Comparison of ENCODE assay signal across 28 cellular contexts in the genomic region with DNA sequence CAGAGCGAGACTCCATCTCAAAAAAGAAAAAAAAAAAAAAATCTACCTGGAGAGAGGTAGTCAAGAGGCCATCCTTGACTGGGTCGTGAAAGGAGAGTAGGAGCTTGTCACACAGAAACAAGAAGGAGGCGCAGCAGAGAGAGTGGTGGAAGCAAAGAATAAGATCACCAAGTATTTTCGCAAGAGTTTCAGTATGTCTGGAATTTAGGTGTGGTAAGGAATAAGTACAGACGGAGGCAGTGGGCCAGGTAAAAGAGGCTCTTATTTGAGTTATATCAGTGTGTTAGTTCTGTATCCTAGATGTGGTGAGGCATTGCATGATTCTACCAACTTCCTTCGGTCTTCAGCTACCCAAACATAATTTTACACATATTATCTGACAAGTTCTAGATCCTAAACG. TPM values are rescaled to one million over a fixed set of nuclear protein-coding genes. Genes with fewer than 3 reads are reported as not detected.
"Had no signal": no experiment of that assay in that cellular context is flagged by ENCODE, and none has a peak within 500 bp of the region (broad histone marks: within the 10 kb centered on the region; RNA-seq: fewer than 3 reads in every experiment).

No MANE protein-coding gene starts in this region.

- H3K4me3 Mint-ChIP-seq: activated CD4-positive, alpha-beta memory T cell treated with anti-CD3 and anti-CD28 coated beads for 36 hours; activated CD4-positive, alpha-beta T cell treated with anti-CD3 and anti-CD28 coated beads, Interleukin-2, amount 10 ng/mL, durations not matched to agents 24 days and 14 days; activated naive CD4-positive, alpha-beta T cell treated with anti-CD3 and anti-CD28 coated beads, Interleukin-2, amount 10 ng/mL, durations not matched to agents 7 days and 5 days; activated naive CD8-positive, alpha-beta T cell treated with anti-CD3 and anti-CD28 coated beads, Interleukin-2, amount 10 ng/mL, durations not matched to agents 7 days and 5 days; activated T-helper 1 cell treated with anti-CD3 and anti-CD28 coated beads, Interleukin-12 subunit alpha, Interleukin-12 subunit beta, Interleukin-2, Interleukin-4 antibody, amounts not matched to agents 30 ng/mL and 10 ng/mL and 1 ng/mL, durations not matched to agents 14 hours and 24 hours and 36 hours; brain; effector memory CD8-positive, alpha-beta T cell; nephron; T-helper 17 cell had no signal

- H3K27ac ChIP-seq: ascending aorta, coronary artery, dorsolateral prefrontal cortex, heart right ventricle, right lobe of liver, skin epidermis, testis had no signal

- H3K4me1 ChIP-seq: ascending aorta, heart right ventricle, right lobe of liver, testis had no signal

- H3K27me3 ChIP-seq: ascending aorta, right lobe of liver, testis had no signal

- H3K9me3 ChIP-seq: ascending aorta, heart right ventricle, right lobe of liver, testis had no signal

- H3K27ac Mint-ChIP-seq: activated CD4-positive, alpha-beta memory T cell treated with anti-CD3 and anti-CD28 coated beads for 36 hours; activated CD4-positive, alpha-beta T cell treated with anti-CD3 and anti-CD28 coated beads, Interleukin-2, amount 10 ng/mL, durations not matched to agents 24 days and 14 days; activated naive CD4-positive, alpha-beta T cell treated with anti-CD3 and anti-CD28 coated beads, Interleukin-2, amount 10 ng/mL, durations not matched to agents 7 days and 5 days; activated naive CD8-positive, alpha-beta T cell treated with anti-CD3 and anti-CD28 coated beads, Interleukin-2, amount 10 ng/mL, durations not matched to agents 7 days and 5 days; activated T-helper 1 cell treated with anti-CD3 and anti-CD28 coated beads, Interleukin-12 subunit alpha, Interleukin-12 subunit beta, Interleukin-2, Interleukin-4 antibody, amounts not matched to agents 30 ng/mL and 10 ng/mL and 1 ng/mL, durations not matched to agents 14 hours and 24 hours and 36 hours; brain; effector memory CD8-positive, alpha-beta T cell; nephron; T-helper 17 cell had no signal

- H3K36me3 Mint-ChIP-seq: activated CD4-positive, alpha-beta memory T cell treated with anti-CD3 and anti-CD28 coated beads for 36 hours; activated naive CD4-positive, alpha-beta T cell treated with anti-CD3 and anti-CD28 coated beads, Interleukin-2, amount 10 ng/mL, durations not matched to agents 7 days and 5 days; activated naive CD8-positive, alpha-beta T cell treated with anti-CD3 and anti-CD28 coated beads, Interleukin-2, amount 10 ng/mL, durations not matched to agents 7 days and 5 days; brain had no signal

- H3K36me3 ChIP-seq: ascending aorta, heart right ventricle, right lobe of liver had no signal

- ATAC-seq: effector memory CD8-positive, alpha-beta T cell; esophagus mucosa; heart right ventricle; right lobe of liver; stimulated activated naive CD8-positive, alpha-beta T cell treated with anti-CD3 and anti-CD28 coated beads, Interleukin-15, Interleukin-2, amounts not matched to agents 100 U/mL and 50 U/mL, for 24 hours; T-helper 17 cell had no signal

- DNase-seq: activated CD4-positive, alpha-beta memory T cell treated with anti-CD3 and anti-CD28 coated beads for 36 hours; activated CD4-positive, alpha-beta T cell treated with anti-CD3 and anti-CD28 coated beads, Interleukin-2, amount 10 ng/mL, durations not matched to agents 24 days and 14 days; activated CD4-positive, CD25-positive, alpha-beta regulatory T cell treated with anti-CD3 and anti-CD28 coated beads, Interleukin-2, amount 50 U/mL, for 72 hours; activated CD8-positive, alpha-beta memory T cell treated with anti-CD3 and anti-CD28 coated beads, Interleukin-2, amount 50 U/mL, for 4 hours; activated gamma-delta T cell; activated naive CD4-positive, alpha-beta T cell treated with anti-CD3 and anti-CD28 coated beads, Interleukin-2, amount 10 ng/mL, durations not matched to agents 7 days and 5 days; activated naive CD8-positive, alpha-beta T cell treated with anti-CD3 and anti-CD28 coated beads, Interleukin-2, amount 10 ng/mL, durations not matched to agents 7 days and 5 days; activated T-cell treated with anti-CD3 and anti-CD28 coated beads, Interleukin-2, amount 50 U/mL, for 1 hour; dorsolateral prefrontal cortex; effector memory CD8-positive, alpha-beta T cell; foreskin fibroblast; heart right ventricle; posterior cingulate gyrus; right lobe of liver; stimulated activated CD4-positive, alpha-beta T cell treated with anti-CD3 and anti-CD28 coated beads, Interleukin-12 subunit alpha, Interleukin-12 subunit beta, amount 100 ng/mL, for 4 hours; stimulated activated CD4-positive, alpha-beta T cell treated with anti-CD3 and anti-CD28 coated beads, Interleukin-4, amount 100 ng/mL, for 1 hour; stimulated activated naive CD8-positive, alpha-beta T cell treated with anti-CD3 and anti-CD28 coated beads, Interleukin-15, Interleukin-2, amounts not matched to agents 100 U/mL and 50 U/mL, for 24 hours; T-helper 17 cell; T1000; testis had no signal

- H3K4me3 ChIP-seq: ascending aorta, coronary artery, dorsolateral prefrontal cortex, heart right ventricle, right lobe of liver, skin epidermis, testis had no signal

- H3K4me1 Mint-ChIP-seq: activated CD4-positive, alpha-beta T cell treated with anti-CD3 and anti-CD28 coated beads, Interleukin-2, amount 10 ng/mL, durations not matched to agents 24 days and 14 days; activated naive CD4-positive, alpha-beta T cell treated with anti-CD3 and anti-CD28 coated beads, Interleukin-2, amount 10 ng/mL, durations not matched to agents 7 days and 5 days; activated naive CD8-positive, alpha-beta T cell treated with anti-CD3 and anti-CD28 coated beads, Interleukin-2, amount 10 ng/mL, durations not matched to agents 7 days and 5 days; brain; nephron had no signal

- H3K9me3 Mint-ChIP-seq: activated CD4-positive, alpha-beta memory T cell treated with anti-CD3 and anti-CD28 coated beads for 36 hours; activated CD4-positive, alpha-beta T cell treated with anti-CD3 and anti-CD28 coated beads, Interleukin-2, amount 10 ng/mL, durations not matched to agents 24 days and 14 days; activated naive CD4-positive, alpha-beta T cell treated with anti-CD3 and anti-CD28 coated beads, Interleukin-2, amount 10 ng/mL, durations not matched to agents 7 days and 5 days; activated naive CD8-positive, alpha-beta T cell treated with anti-CD3 and anti-CD28 coated beads, Interleukin-2, amount 10 ng/mL, durations not matched to agents 7 days and 5 days; activated T-helper 1 cell treated with anti-CD3 and anti-CD28 coated beads, Interleukin-12 subunit alpha, Interleukin-12 subunit beta, Interleukin-2, Interleukin-4 antibody, amounts not matched to agents 30 ng/mL and 10 ng/mL and 1 ng/mL, durations not matched to agents 14 hours and 24 hours and 36 hours; brain; nephron had no signal

- H3K27me3 Mint-ChIP-seq: activated CD4-positive, alpha-beta memory T cell treated with anti-CD3 and anti-CD28 coated beads for 36 hours; activated CD4-positive, alpha-beta T cell treated with anti-CD3 and anti-CD28 coated beads, Interleukin-2, amount 10 ng/mL, durations not matched to agents 24 days and 14 days; activated naive CD4-positive, alpha-beta T cell treated with anti-CD3 and anti-CD28 coated beads, Interleukin-2, amount 10 ng/mL, durations not matched to agents 7 days and 5 days; activated naive CD8-positive, alpha-beta T cell treated with anti-CD3 and anti-CD28 coated beads, Interleukin-2, amount 10 ng/mL, durations not matched to agents 7 days and 5 days; brain; effector memory CD8-positive, alpha-beta T cell; T-helper 17 cell had no signal

RNA-seq across cellular contexts. Expression of a gene that starts 14.6 kb away (rescaled TPM):
- total RNA-seq: lung microvascular endothelial cell had no signal
